ENCODE assay signal across 20 cellular contexts in the genomic region with DNA sequence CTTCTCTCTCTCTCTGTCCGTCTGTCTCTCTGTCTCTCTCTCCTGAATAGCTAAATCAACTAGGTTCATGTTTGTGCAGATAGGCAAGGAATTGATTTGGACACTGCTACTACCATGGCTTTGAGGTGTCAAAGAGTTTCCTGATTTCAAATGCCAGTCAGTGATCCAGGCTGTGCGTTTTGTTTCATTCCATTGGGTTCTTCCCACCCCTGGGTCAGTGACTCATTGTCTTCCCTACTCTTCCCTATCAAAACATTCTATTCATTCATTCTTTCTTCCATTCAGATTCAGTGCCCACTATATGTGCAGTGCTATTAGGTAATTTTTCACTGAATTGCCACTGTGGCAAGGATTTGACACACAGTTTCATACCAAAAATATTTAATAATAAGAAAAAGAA. TPM values are rescaled to one million over a fixed set of nuclear protein-coding genes. Genes with fewer than 3 reads are reported as not detected.
DNase-seq lines count a peak whose midpoint lies in the region; ATAC-seq, FAIRE-seq and TF ChIP-seq lines count a peak whose summit lies in the region.
"Had no signal": no experiment of that assay in that cellular context is flagged by ENCODE, and none has a peak within 500 bp of the region (broad histone marks: within the 10 kb centered on the region; RNA-seq: fewer than 3 reads in every experiment).

No MANE protein-coding gene starts in this region.

- peak overlapping the region; percentile 90 to 95 for H3K27ac ChIP-seq in A549
- no peak overlapping the region for H3K27ac ChIP-seq in CD8-positive, alpha-beta memory T cell (ENCODE audit: low read depth, low read length)
- H3K27ac ChIP-seq: hepatocyte had no signal

- peaks cover 0 to 3% (median 2%) of the 10 kb centered on the region in 3 donors for H3K36me3 Mint-ChIP-seq in CD8-positive, alpha-beta memory T cell
- no peaks in the 10 kb centered on the region for H3K36me3 Mint-ChIP-seq in activated CD4-positive, alpha-beta memory T cell treated with anti-CD3 and anti-CD28 coated beads for 36 hours
- H3K36me3 Mint-ChIP-seq: CD4-positive, CD25-positive, alpha-beta regulatory T cell had no signal

- TF ChIP-seq CTCF in A549 (IDR thresholded peaks at IDR 0.05) (no peak), bronchial epithelial cell (IDR thresholded peaks at IDR 0.05; ENCODE audit: insufficient read depth, low read length, severe bottlenecking) (no peak)

- no peaks in the 10 kb centered on the region for H3K4me1 Mint-ChIP-seq in CD8-positive, alpha-beta memory T cell
- no peaks in the 10 kb centered on the region for H3K4me1 Mint-ChIP-seq in activated CD4-positive, alpha-beta memory T cell treated with anti-CD3 and anti-CD28 coated beads for 36 hours (ENCODE audit: low read depth)
- H3K4me1 Mint-ChIP-seq: CD4-positive, CD25-positive, alpha-beta regulatory T cell had no signal

- no peak for TF ChIP-seq EP300 in A549 (IDR thresholded peaks at IDR 0.05)

- no peak overlapping the region for H3K27ac Mint-ChIP-seq in CD8-positive, alpha-beta memory T cell
- H3K27ac Mint-ChIP-seq in activated CD4-positive, alpha-beta memory T cell treated with anti-CD3 and anti-CD28 coated beads for 36 hours = no peak overlapping the region
- H3K27ac Mint-ChIP-seq: CD4-positive, CD25-positive, alpha-beta regulatory T cell; T-helper 2 cell treated with Interferon-gamma antibody and Interleukin-4, amounts not matched to agents 5 μg/mL and 100 μg/mL, for 36 hours had no signal

- no peaks in the 10 kb centered on the region for H3K36me3 ChIP-seq in bronchial epithelial cell (ENCODE audit: control insufficient read depth, insufficient read depth, low read length)
- H3K36me3 ChIP-seq in CD8-positive, alpha-beta memory T cell (ENCODE audit: insufficient read depth, low read length) = no peaks in the 10 kb centered on the region

- CTCF ChIA-PET in A549 (lab: Yijun Ruan, JAX) = interaction anchor here (0.9 to 1.3 kb wide), 2 partner anchors 10 to 13 kb away, joined by 4 to 6 read pairs; no protein-coding TSS in a partner anchor
- CTCF ChIA-PET in CD8-positive, alpha-beta memory T cell (lab: Charles Lee) = no interaction called here
- CTCF ChIA-PET in activated CD4-positive, alpha-beta memory T cell treated with anti-CD3 and anti-CD28 coated beads for 36 hours (lab: Charles Lee) = no interaction called here

- no peak for TF ChIP-seq POLR2A in A549 (IDR thresholded peaks at IDR 0.05; ENCODE audit: low read length)

- ATAC-seq in A549 = peak in 1 of 2 experiments; percentile 12; a peak in 2 of 6 replicates

- FAIRE-seq in A549 (lab: Jason Lieb, UNC) = peak; percentile 82
- no peak for FAIRE-seq in bronchial epithelial cell (lab: Jason Lieb, UNC)
- FAIRE-seq: kidney had no signal

- intact Hi-C loops in activated CD4-positive, alpha-beta memory T cell treated with anti-CD3 and anti-CD28 coated beads for 36 hours (cut with micrococcal nuclease) = no loop called here

- peaks cover 0 to 2% (median 0%) of the 10 kb centered on the region in 5 donors for H3K9me3 Mint-ChIP-seq in CD8-positive, alpha-beta memory T cell
- H3K9me3 Mint-ChIP-seq in activated CD4-positive, alpha-beta memory T cell treated with anti-CD3 and anti-CD28 coated beads for 36 hours = no peaks in the 10 kb centered on the region
- H3K9me3 Mint-ChIP-seq: neural crest cell; T-helper 2 cell treated with Interferon-gamma antibody and Interleukin-4, amounts not matched to agents 5 μg/mL and 100 μg/mL, for 36 hours had no signal

- H3K27me3 Mint-ChIP-seq in CD8-positive, alpha-beta memory T cell = peaks cover 5 to 40% of the 10 kb centered on the region in 2 donors
- H3K27me3 Mint-ChIP-seq in activated CD4-positive, alpha-beta memory T cell treated with anti-CD3 and anti-CD28 coated beads for 36 hours = peaks cover 12% of the 10 kb centered on the region

- peak overlapping the region; percentile 59 for H3K4me2 ChIP-seq in A549
- H3K4me2 ChIP-seq: hepatocyte had no signal

- H3K9me3 ChIP-seq in A549 = peaks cover 11% of the 10 kb centered on the region; the same call in 2 of the 3 replicates
- H3K9me3 ChIP-seq in CD8-positive, alpha-beta memory T cell (ENCODE audit: low read length) = no peaks in the 10 kb centered on the region

- in situ Hi-C loops in KBM-7 (cut with MboI; ENCODE audit: low pct_unique_long_range_greater_than_20kb, low sequenced_read_pairs) = no loop called here

- H3K4me3 ChIP-seq in A549 = no peak overlapping the region
- no peak overlapping the region for H3K4me3 ChIP-seq in bronchial epithelial cell (ENCODE audit: low read depth, low read length)
- H3K4me3 ChIP-seq in CD8-positive, alpha-beta memory T cell (ENCODE audit: low read length) = no peak overlapping the region
- H3K4me3 ChIP-seq: hepatocyte had no signal

- H3K4me3 Mint-ChIP-seq in CD8-positive, alpha-beta memory T cell = no peak overlapping the region
- no peak overlapping the region for H3K4me3 Mint-ChIP-seq in activated CD4-positive, alpha-beta memory T cell treated with anti-CD3 and anti-CD28 coated beads for 36 hours
- H3K4me3 Mint-ChIP-seq: CD4-positive, CD25-positive, alpha-beta regulatory T cell; neural crest cell; T-helper 2 cell treated with Interferon-gamma antibody and Interleukin-4, amounts not matched to agents 5 μg/mL and 100 μg/mL, for 36 hours had no signal

- POLR2A ChIA-PET in A549 (lab: Yijun Ruan, JAX) = no interaction called here
- POLR2A ChIA-PET in CD8-positive, alpha-beta memory T cell (lab: Charles Lee) = no interaction called here
- POLR2A ChIA-PET in activated CD4-positive, alpha-beta memory T cell treated with anti-CD3 and anti-CD28 coated beads for 36 hours (lab: Charles Lee) = no interaction called here

- 8% methylated on average over 2 of the region's 2 CpGs for WGBS in A549 (ENCODE audit: missing lambda C conversion rate)

- no peak for TF ChIP-seq RAD21 in A549 (conservative IDR thresholded peaks at IDR 0.05 in 1 of 2, IDR thresholded peaks at IDR 0.05 in 1 of 2)

- peak; percentile 22 to 61 for DNase-seq in A549 (ENCODE audit: low read depth in 1 of 2, low spot score in 1 of 2)
- peak; percentile 58 for DNase-seq in M059J (ENCODE audit: low read depth)
- DNase-seq in bronchial epithelial cell (ENCODE audit: low read depth) = peak; percentile 62
- peak; percentile 54 for DNase-seq in islet precursor cell
- no peak for DNase-seq in KBM-7
- no peak for DNase-seq in CD8-positive, alpha-beta memory T cell
- no peak for DNase-seq in activated CD4-positive, alpha-beta memory T cell treated with anti-CD3 and anti-CD28 coated beads for 36 hours
- no peak for DNase-seq in HT-29 (ENCODE audit: low spot score)
- DNase-seq: activated CD4-positive, CD25-positive, alpha-beta regulatory T cell; activated CD8-positive, alpha-beta memory T cell treated with anti-CD3 and anti-CD28 coated beads for 24 hours; CD4-positive, CD25-positive, alpha-beta regulatory T cell; central memory CD4-positive, alpha-beta T cell; effector CD4-positive, alpha-beta T cell; kidney; NCI-H1694 treated with DMSO at 0.1 percent for 48 hours; Right ventricle myocardium superior had no signal

- peaks cover 63% of the 10 kb centered on the region for H3K4me1 ChIP-seq in A549
- H3K4me1 ChIP-seq in CD8-positive, alpha-beta memory T cell (ENCODE audit: insufficient read depth, low read length) = no peaks in the 10 kb centered on the region

- H3K27me3 ChIP-seq in bronchial epithelial cell (ENCODE audit: control insufficient read depth, insufficient read depth, low read length) = no peaks in the 10 kb centered on the region
- H3K27me3 ChIP-seq in CD8-positive, alpha-beta memory T cell (ENCODE audit: insufficient read depth, low read length, poor library complexity, severe bottlenecking) = no peaks in the 10 kb centered on the region

TF ChIP-seq in A549, 52 proteins besides CTCF, POLR2A, EP300 and RAD21:
- TF ChIP-seq HOXA7 (CRISPR knock-in tag; IDR thresholded peaks at IDR 0.05) (no peak), MAZ (IDR thresholded peaks at IDR 0.05; ENCODE audit: borderline replicate concordance, low read depth, low read length) (no peak), CBX2 (IDR thresholded peaks at IDR 0.05; ENCODE audit: borderline replicate concordance, low read depth) (no peak), MYC (IDR thresholded peaks at IDR 0.05; ENCODE audit: borderline replicate concordance, low read length) (no peak), FOSL2 (IDR thresholded peaks at IDR 0.05) (0 out of 2 replicates have a peak, but pooled peaks have one; percentile 28), FOSL2 (CRISPR knock-in tag; IDR thresholded peaks at IDR 0.05) (peak; percentile 70)
- TF ChIP-seq, protein P1, sequence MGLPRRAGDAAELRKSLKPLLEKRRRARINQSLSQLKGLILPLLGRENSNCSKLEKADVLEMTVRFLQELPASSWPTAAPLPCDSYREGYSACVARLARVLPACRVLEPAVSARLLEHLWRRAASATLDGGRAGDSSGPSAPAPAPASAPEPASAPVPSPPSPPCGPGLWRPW (IDR thresholded peaks at IDR 0.05) = no peak

RNA-seq across cellular contexts. Expression of a gene that starts 50.3 kb away (rescaled TPM):
- polyA plus RNA-seq in A549 (2011; rRNA removed) = 0.22 and 0.31 TPM in 2 replicates
- 0.05 and 0.06 TPM in 2 replicates for polyA plus RNA-seq in A549 (2012; cell fraction: cytosol; rRNA removed)
- polyA plus RNA-seq in A549 (2012; cell fraction: nucleus; rRNA removed) = 0.10 and 0.27 TPM in 2 replicates
- polyA plus RNA-seq in A549 (2017; fragmentation: RNase III; extraction: RNeasy Plus Mini Kit Qiagen cat#74134 plus additional on column Dnase treatment) = 0.21 to 0.36 TPM (median 0.27 TPM) in 3 replicates
- polyA minus RNA-seq in A549 (2011; rRNA and poly(A)+ RNA removed) = 0.29 TPM in 1 of 2 replicates, not detected in the other
- total RNA-seq in M059J (2014; rRNA removed; shearing (Covaris generic)) = not detected in 2 replicates
- total RNA-seq in bronchial epithelial cell = not detected in 2 replicates
- total RNA-seq in CD8-positive, alpha-beta memory T cell = not detected
- not detected for polyA plus RNA-seq in CD8-positive, alpha-beta memory T cell
- total RNA-seq in activated CD4-positive, alpha-beta memory T cell treated with anti-CD3 and anti-CD28 coated beads for 36 hours = not detected
- total RNA-seq in HT-29 (2014; rRNA removed; shearing (Covaris generic)) = not detected in 2 replicates
- total RNA-seq: CD4-positive, CD25-positive, alpha-beta regulatory T cell; H4; hepatocyte; neural crest cell; Right ventricle myocardium superior had no signal
- polyA plus RNA-seq: CD4-positive, CD25-positive, alpha-beta regulatory T cell; hepatocyte had no signal

Comparison
In these comparisons a context has a peak if more than half of its experiments do, and no peak if none do; other contexts are left out.
1. DNase-seq: peak in A549 (2 of 2), M059J (single experiment), bronchial epithelial cell (single experiment) and islet precursor cell (single experiment); none in KBM-7 (single experiment), CD8-positive, alpha-beta memory T cell (0 of 5), activated CD4-positive, alpha-beta memory T cell treated with anti-CD3 and anti-CD28 coated beads for 36 hours (single experiment) and HT-29 (single experiment).